Comparison of ENCODE assay signal across 11 cellular contexts in genomic region chr10:20598590-20598989, GRCh38.
DNase-seq lines count a peak whose midpoint lies in the region; FAIRE-seq and TF ChIP-seq lines count a peak whose summit lies in the region.
"Had no signal": no experiment of that assay in that cellular context is flagged by ENCODE, and none has a peak within 500 bp of the region (broad histone marks: within the 10 kb centered on the region; RNA-seq: fewer than 3 reads in every experiment).

No MANE protein-coding gene starts in this region.

- peaks cover 4% of the 10 kb centered on the region for H3K9me3 Mint-ChIP-seq in activated T-helper 1 cell treated with anti-CD3 and anti-CD28 coated beads, Interleukin-12 subunit alpha, Interleukin-12 subunit beta, Interleukin-2, Interleukin-4 antibody, amounts not matched to agents 30 ng/mL and 10 ng/mL and 1 ng/mL, durations not matched to agents 14 hours and 24 hours and 36 hours

- no peaks in the 10 kb centered on the region for H3K4me1 Mint-ChIP-seq in activated T-helper 1 cell treated with anti-CD3 and anti-CD28 coated beads, Interleukin-12 subunit alpha, Interleukin-12 subunit beta, Interleukin-2, Interleukin-4 antibody, amounts not matched to agents 30 ng/mL and 10 ng/mL and 1 ng/mL, durations not matched to agents 14 hours and 24 hours and 36 hours (ENCODE audit: low read depth)

- DNase-seq in NCI-H146 (lab: John Stamatoyannopoulos, UW), result peak; percentile 33
- no peak for DNase-seq in NCI-H146 treated with DMSO at 0.1 percent for 48 hours (lab: John Stamatoyannopoulos, UW; ENCODE audit: unreplicated experiment)
- DNase-seq in ecto neural progenitor cell (ENCODE audit: low spot score), result peak; percentile 46
- peak; percentile 71 to 87 for DNase-seq in lower leg skin (ENCODE audit: low spot score in 2 of 2)
- peak; percentile 93 for DNase-seq in urothelium cell line (ENCODE audit: low spot score)
- DNase-seq in activated T-helper 1 cell treated with anti-CD3 and anti-CD28 coated beads, Interleukin-12 subunit alpha, Interleukin-12 subunit beta, Interleukin-2, Interleukin-4 antibody, amounts not matched to agents 30 ng/mL and 10 ng/mL and 1 ng/mL, durations not matched to agents 14 hours and 24 hours and 36 hours (ENCODE audit: low spot score), result no peak
- no peak for DNase-seq in NOMO-1 treated with DMSO at 0.1 percent for 48 hours (lab: John Stamatoyannopoulos, UW; ENCODE audit: unreplicated experiment)
- DNase-seq in NCI-H345 treated with DMSO at 0.1 percent for 48 hours (lab: John Stamatoyannopoulos, UW; ENCODE audit: unreplicated experiment), result no peak
- DNase-seq: HCEC 1CT had no signal

- WGBS in lower leg skin, 2 donors, result 8 to 19% methylated on average over 3 of the region's 3 CpGs

- TF ChIP-seq CTCF in lower leg skin (IDR thresholded peaks at IDR 0.05), result no peak

- no peak overlapping the region for H3K4me3 Mint-ChIP-seq in activated T-helper 1 cell treated with anti-CD3 and anti-CD28 coated beads, Interleukin-12 subunit alpha, Interleukin-12 subunit beta, Interleukin-2, Interleukin-4 antibody, amounts not matched to agents 30 ng/mL and 10 ng/mL and 1 ng/mL, durations not matched to agents 14 hours and 24 hours and 36 hours

- H3K27ac Mint-ChIP-seq in activated T-helper 1 cell treated with anti-CD3 and anti-CD28 coated beads, Interleukin-12 subunit alpha, Interleukin-12 subunit beta, Interleukin-2, Interleukin-4 antibody, amounts not matched to agents 30 ng/mL and 10 ng/mL and 1 ng/mL, durations not matched to agents 14 hours and 24 hours and 36 hours, result no peak overlapping the region

- H3K4me3 ChIP-seq in lower leg skin (ENCODE audit: low read depth, poor library complexity, severe bottlenecking), result no peak overlapping the region
- H3K4me3 ChIP-seq: esophagus muscularis mucosa had no signal

- no peaks in the 10 kb centered on the region for H3K36me3 Mint-ChIP-seq in activated T-helper 1 cell treated with anti-CD3 and anti-CD28 coated beads, Interleukin-12 subunit alpha, Interleukin-12 subunit beta, Interleukin-2, Interleukin-4 antibody, amounts not matched to agents 30 ng/mL and 10 ng/mL and 1 ng/mL, durations not matched to agents 14 hours and 24 hours and 36 hours (ENCODE audit: low read depth)

- intact Hi-C loops in lower leg skin (cut with DNase I; ENCODE audit: low total_unique reads), result no loop called here
- intact Hi-C loops in activated T-helper 1 cell treated with anti-CD3 and anti-CD28 coated beads, Interleukin-12 subunit alpha, Interleukin-12 subunit beta, Interleukin-2, Interleukin-4 antibody, amounts not matched to agents 30 ng/mL and 10 ng/mL and 1 ng/mL, durations not matched to agents 14 hours and 24 hours and 36 hours (cut with micrococcal nuclease), result no loop called here

- FAIRE-seq in urothelium cell line (lab: Jason Lieb, UNC), result peak; percentile 92
- FAIRE-seq: A204.1 had no signal

- no peak for TF ChIP-seq POLR2A in lower leg skin (IDR thresholded peaks at IDR 0.05)

- H3K27me3 Mint-ChIP-seq in activated T-helper 1 cell treated with anti-CD3 and anti-CD28 coated beads, Interleukin-12 subunit alpha, Interleukin-12 subunit beta, Interleukin-2, Interleukin-4 antibody, amounts not matched to agents 30 ng/mL and 10 ng/mL and 1 ng/mL, durations not matched to agents 14 hours and 24 hours and 36 hours (ENCODE audit: insufficient read depth), result no peaks in the 10 kb centered on the region

Comparison
In these comparisons a context has a peak if more than half of its experiments do, and no peak if none do; other contexts are left out.
1. DNase-seq: peak in NCI-H146 (single experiment), ecto neural progenitor cell (single experiment), lower leg skin (2 of 2) and urothelium cell line (single experiment); none in NCI-H146 treated with DMSO at 0.1 percent for 48 hours (single experiment), activated T-helper 1 cell treated with anti-CD3 and anti-CD28 coated beads, Interleukin-12 subunit alpha, Interleukin-12 subunit beta, Interleukin-2, Interleukin-4 antibody, amounts not matched to agents 30 ng/mL and 10 ng/mL and 1 ng/mL, durations not matched to agents 14 hours and 24 hours and 36 hours (single experiment), NOMO-1 treated with DMSO at 0.1 percent for 48 hours (single experiment) and NCI-H345 treated with DMSO at 0.1 percent for 48 hours (single experiment).